Comparison of ENCODE assay signal across 25 cellular contexts in the genomic region with DNA sequence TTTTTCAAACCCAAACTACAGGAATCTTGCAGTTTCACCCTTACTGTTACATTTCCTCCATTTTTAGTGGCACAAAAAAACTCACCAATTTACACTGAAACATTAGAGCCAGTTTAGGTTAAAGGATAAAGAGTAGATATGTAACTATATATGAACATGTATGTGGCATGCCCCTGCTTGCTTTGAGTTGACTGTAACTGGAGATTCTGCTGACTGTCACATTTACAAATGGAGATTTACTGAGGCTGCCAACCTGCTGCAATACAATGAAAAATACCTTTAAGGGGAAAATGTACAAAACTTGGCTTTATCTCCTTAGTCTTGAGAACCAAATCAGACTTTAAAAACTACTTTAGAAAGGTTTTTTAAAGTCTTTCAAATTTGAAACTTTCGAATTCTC. TPM values are rescaled to one million over a fixed set of nuclear protein-coding genes. Genes with fewer than 3 reads are reported as not detected.
"Had no signal": no experiment of that assay in that cellular context is flagged by ENCODE, and none has a peak within 500 bp of the region (broad histone marks: within the 10 kb centered on the region; RNA-seq: fewer than 3 reads in every experiment).

No MANE protein-coding gene starts in this region.

- FAIRE-seq: endometrium had no signal

- H3K27me3 Mint-ChIP-seq: memory B cell had no signal

- H3K36me3 ChIP-seq: neutrophil, ovary, right atrium auricular region, thyroid gland had no signal

- H3K9me3 ChIP-seq: body of pancreas, gastrocnemius medialis, neutrophil, ovary, psoas muscle, right atrium auricular region, thyroid gland had no signal

- DNase-seq: activated CD4-positive, alpha-beta T cell treated with anti-CD3 and anti-CD28 coated beads, Interleukin-2, amount 10 ng/mL, durations not matched to agents 7 days and 5 days; activated CD8-positive, alpha-beta T cell treated with anti-CD3 and anti-CD28 coated beads for 36 hours; activated gamma-delta T cell; anterior cingulate cortex; body of pancreas; caudate nucleus; effector CD4-positive, alpha-beta T cell; gastrocnemius medialis; hippocampal formation; ovary; psoas muscle; stimulated activated CD4-positive, alpha-beta T cell treated with anti-CD3 and anti-CD28 coated beads, Interleukin-12 subunit alpha, Interleukin-12 subunit beta, amount 100 ng/mL, for 4 hours; stimulated activated CD4-positive, alpha-beta T cell treated with anti-CD3 and anti-CD28 coated beads, Interleukin-4, amount 100 ng/mL, for 4 hours; substantia nigra; thyroid gland had no signal

- H3K4me1 Mint-ChIP-seq: activated CD4-positive, alpha-beta T cell treated with anti-CD3 and anti-CD28 coated beads, Interleukin-2, amount 10 ng/mL, durations not matched to agents 7 days and 5 days; activated naive CD4-positive, alpha-beta T cell treated with anti-CD3 and anti-CD28 coated beads, Interleukin-2, amount 50 U/mL, for 24 hours; memory B cell; nephron had no signal

- H3K4me3 Mint-ChIP-seq: activated CD4-positive, alpha-beta T cell treated with anti-CD3 and anti-CD28 coated beads, Interleukin-2, amount 10 ng/mL, durations not matched to agents 7 days and 5 days; activated CD8-positive, alpha-beta T cell treated with anti-CD3 and anti-CD28 coated beads for 36 hours; activated naive CD4-positive, alpha-beta T cell treated with anti-CD3 and anti-CD28 coated beads, Interleukin-2, amount 50 U/mL, for 24 hours; activated T-helper 1 cell treated with anti-CD3 and anti-CD28 coated beads, Interleukin-12 subunit alpha, Interleukin-12 subunit beta, Interleukin-2, Interleukin-4 antibody, amounts not matched to agents 30 ng/mL and 10 ng/mL and 1 ng/mL, durations not matched to agents 14 hours and 24 hours and 36 hours; dendritic cell treated with granulocyte-macrophage colony-stimulating factor and Interleukin-4, amounts not matched to agents 40 ng/mL and 50 ng/mL, for 4 days; memory B cell; nephron; stimulated activated naive CD8-positive, alpha-beta T cell treated with anti-CD3 and anti-CD28 coated beads, Interleukin-15, Interleukin-2, amounts not matched to agents 100 ng/mL and 50 ng/mL, for 24 hours had no signal

- H3K27ac ChIP-seq: body of pancreas, gastrocnemius medialis, neutrophil, ovary, psoas muscle, right atrium auricular region, thyroid gland had no signal

- H3K4me1 ChIP-seq: body of pancreas, psoas muscle, right atrium auricular region had no signal

- H3K27ac Mint-ChIP-seq: activated CD4-positive, alpha-beta T cell treated with anti-CD3 and anti-CD28 coated beads, Interleukin-2, amount 10 ng/mL, durations not matched to agents 7 days and 5 days; activated CD8-positive, alpha-beta T cell treated with anti-CD3 and anti-CD28 coated beads for 36 hours; activated naive CD4-positive, alpha-beta T cell treated with anti-CD3 and anti-CD28 coated beads, Interleukin-2, amount 50 U/mL, for 24 hours; activated T-helper 1 cell treated with anti-CD3 and anti-CD28 coated beads, Interleukin-12 subunit alpha, Interleukin-12 subunit beta, Interleukin-2, Interleukin-4 antibody, amounts not matched to agents 30 ng/mL and 10 ng/mL and 1 ng/mL, durations not matched to agents 14 hours and 24 hours and 36 hours; dendritic cell treated with granulocyte-macrophage colony-stimulating factor and Interleukin-4, amounts not matched to agents 40 ng/mL and 50 ng/mL, for 4 days; memory B cell; nephron; stimulated activated naive CD8-positive, alpha-beta T cell treated with anti-CD3 and anti-CD28 coated beads, Interleukin-15, Interleukin-2, amounts not matched to agents 100 ng/mL and 50 ng/mL, for 24 hours had no signal

- H3K36me3 Mint-ChIP-seq: activated naive CD4-positive, alpha-beta T cell treated with anti-CD3 and anti-CD28 coated beads, Interleukin-2, amount 50 U/mL, for 24 hours; memory B cell had no signal

- H3K9me3 Mint-ChIP-seq: activated CD4-positive, alpha-beta T cell treated with anti-CD3 and anti-CD28 coated beads, Interleukin-2, amount 10 ng/mL, durations not matched to agents 7 days and 5 days; activated CD8-positive, alpha-beta T cell treated with anti-CD3 and anti-CD28 coated beads for 36 hours; activated naive CD4-positive, alpha-beta T cell treated with anti-CD3 and anti-CD28 coated beads, Interleukin-2, amount 50 U/mL, for 24 hours; activated T-helper 1 cell treated with anti-CD3 and anti-CD28 coated beads, Interleukin-12 subunit alpha, Interleukin-12 subunit beta, Interleukin-2, Interleukin-4 antibody, amounts not matched to agents 30 ng/mL and 10 ng/mL and 1 ng/mL, durations not matched to agents 14 hours and 24 hours and 36 hours; dendritic cell treated with granulocyte-macrophage colony-stimulating factor and Interleukin-4, amounts not matched to agents 40 ng/mL and 50 ng/mL, for 4 days; memory B cell; nephron had no signal

- H3K4me3 ChIP-seq: body of pancreas, gastrocnemius medialis, ovary, psoas muscle, right atrium auricular region, thyroid gland had no signal

- ATAC-seq: activated CD8-positive, alpha-beta T cell treated with anti-CD3 and anti-CD28 coated beads for 36 hours; body of pancreas had no signal

- H3K27me3 ChIP-seq: body of pancreas, gastrocnemius medialis, neutrophil, ovary, right atrium auricular region, thyroid gland had no signal

RNA-seq across cellular contexts. Expression of a gene that starts 28.3 kb away (rescaled TPM):
- total RNA-seq: T-helper 2 cell treated with Interferon-gamma antibody and Interleukin-4, amounts not matched to agents 100 ng/mL and 5 ng/mL, for 36 hours had no signal
